ENCODE assay signal across 10 cellular contexts in the genomic region with DNA sequence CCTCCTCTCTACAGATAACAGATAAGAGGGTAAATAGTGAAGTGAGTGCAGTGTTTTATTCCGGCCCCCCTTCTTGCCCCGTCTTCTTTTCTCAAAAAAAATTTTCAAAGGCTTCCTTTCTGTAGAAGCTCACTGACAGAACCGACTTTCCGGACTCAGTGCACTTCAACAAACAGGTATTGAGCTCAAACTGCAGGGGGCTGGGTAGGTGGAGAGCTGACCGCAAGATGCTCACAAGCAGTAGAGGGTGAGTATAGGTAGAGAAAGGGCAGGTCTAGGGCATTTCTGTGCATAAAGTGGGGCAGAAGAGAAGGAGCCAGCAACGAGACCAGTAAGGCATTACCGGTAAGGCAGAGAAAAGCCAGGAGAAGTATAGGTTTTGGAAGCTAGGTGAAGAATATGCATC.
DNase-seq lines count a peak whose midpoint lies in the region; ATAC-seq and TF ChIP-seq lines count a peak whose summit lies in the region.
"Had no signal": no experiment of that assay in that cellular context is flagged by ENCODE, and none has a peak within 500 bp of the region (broad histone marks: within the 10 kb centered on the region; RNA-seq: fewer than 3 reads in every experiment).

No MANE protein-coding gene starts in this region.

- peaks cover 40% of the 10 kb centered on the region for H3K4me1 Mint-ChIP-seq in activated T-helper 17 cell treated with anti-CD3 and anti-CD28 coated beads, Interleukin-2, amount 50 U/mL, for 72 hours
- no peaks in the 10 kb centered on the region for H3K4me1 Mint-ChIP-seq in MCF 10A (ENCODE audit: insufficient read depth, unreplicated experiment)

- H3K27ac ChIP-seq in OCI-LY1 (ENCODE audit: low read depth, low read length, poor library complexity, severe bottlenecking), result peak overlapping the region; percentile 96

- TF ChIP-seq CTCF in OCI-LY1 (IDR thresholded peaks at IDR 0.05; ENCODE audit: low read length) (peak; percentile 25; the same call in 1 of the 2 replicates), MCF 10A (IDR thresholded peaks at IDR 0.05; ENCODE audit: unreplicated experiment) (no peak)

- 0 out of 2 replicates have a peak, but pooled peaks cover 14% of the 10 kb centered on the region for H3F3A ChIP-seq in OCI-LY1 (ENCODE audit: insufficient read depth, low read length)

- peaks cover 69% of the 10 kb centered on the region for H3K36me3 Mint-ChIP-seq in activated T-helper 17 cell treated with anti-CD3 and anti-CD28 coated beads, Interleukin-2, amount 50 U/mL, for 72 hours (ENCODE audit: low read depth)
- no peaks in the 10 kb centered on the region for H3K36me3 Mint-ChIP-seq in MCF 10A (ENCODE audit: insufficient read depth, unreplicated experiment)

- H3K27me3 ChIP-seq in OCI-LY1 (ENCODE audit: insufficient read depth, low read length), result no peaks in the 10 kb centered on the region

- H3K27me3 Mint-ChIP-seq in activated T-helper 17 cell treated with anti-CD3 and anti-CD28 coated beads, Interleukin-2, amount 50 U/mL, for 72 hours, result no peaks in the 10 kb centered on the region
- H3K27me3 Mint-ChIP-seq in MCF 10A (ENCODE audit: insufficient read depth, unreplicated experiment), result no peaks in the 10 kb centered on the region

- H3K4me1 ChIP-seq in OCI-LY1 (ENCODE audit: insufficient read depth, low read length, severe bottlenecking), result peaks cover 92% of the 10 kb centered on the region

- intact Hi-C loops in MCF 10A (cut with micrococcal nuclease), result no loop called here

- H3K9me3 ChIP-seq in OCI-LY1 (ENCODE audit: low read length), result no peaks in the 10 kb centered on the region

- peak overlapping the region; percentile 70 for H3K4me2 ChIP-seq in OCI-LY1 (ENCODE audit: low read length)

- CTCF ChIA-PET in MCF 10A (lab: Yijun Ruan, JAX), result interaction anchor here (0.8 kb wide), 1 partner anchor 38 kb away, joined by 3 read pairs; no protein-coding TSS in a partner anchor

- no peaks in the 10 kb centered on the region for H4K20me1 ChIP-seq in OCI-LY1 (ENCODE audit: insufficient read depth, low read length)

- peaks cover 60% of the 10 kb centered on the region for H3K36me3 ChIP-seq in OCI-LY1 (ENCODE audit: insufficient read depth, low read length)

- H3K9me3 Mint-ChIP-seq in activated T-helper 17 cell treated with anti-CD3 and anti-CD28 coated beads, Interleukin-2, amount 50 U/mL, for 72 hours, result peaks cover 4% of the 10 kb centered on the region
- H3K9me3 Mint-ChIP-seq in MCF 10A (ENCODE audit: unreplicated experiment), result no peaks in the 10 kb centered on the region

- H3K4me3 ChIP-seq in OCI-LY1 (ENCODE audit: low read depth, low read length, poor library complexity, severe bottlenecking), result peak overlapping the region; percentile 58

- no peak overlapping the region for H2AFZ ChIP-seq in OCI-LY1 (ENCODE audit: low read length)

- H3K27ac Mint-ChIP-seq in activated T-helper 17 cell treated with anti-CD3 and anti-CD28 coated beads, Interleukin-2, amount 50 U/mL, for 72 hours, result peak overlapping the region; percentile 93
- no peak overlapping the region for H3K27ac Mint-ChIP-seq in MCF 10A (ENCODE audit: low read depth, unreplicated experiment)

- no TSS peak for BruUV-seq in MCF 10A (replicated peaks; lab: Mats Ljungman, UMichigan)

- peak overlapping the region; percentile 84 for H3K9ac ChIP-seq in OCI-LY1 (ENCODE audit: low read length)

- no peaks in the 10 kb centered on the region for H3K9me2 ChIP-seq in OCI-LY1 (ENCODE audit: low read depth, low read length)

- H3K4me3 Mint-ChIP-seq in activated T-helper 17 cell treated with anti-CD3 and anti-CD28 coated beads, Interleukin-2, amount 50 U/mL, for 72 hours, result peak overlapping the region; percentile 86
- no peak overlapping the region for H3K4me3 Mint-ChIP-seq in MCF 10A (ENCODE audit: unreplicated experiment)

- peak; percentile 52 for DNase-seq in stimulated activated CD4-positive, alpha-beta T cell treated with anti-CD3 and anti-CD28 coated beads, Interleukin-4, amount 100 ng/mL, for 1 hour
- DNase-seq in NCI-H2171 (lab: John Stamatoyannopoulos, UW) (no peak), MCF 10A (ENCODE audit: unreplicated experiment) (no peak), NCI-H146 (lab: John Stamatoyannopoulos, UW) (no peak), NCI-H748 (lab: John Stamatoyannopoulos, UW; ENCODE audit: unreplicated experiment) (no peak)
- DNase-seq: H7, hypothalamus had no signal

- POLR2A ChIA-PET in MCF 10A (lab: Yijun Ruan, JAX), result interaction anchor here (0.6 kb wide), 1 partner anchor 29 kb away, joined by 3 read pairs; no protein-coding TSS in a partner anchor

- H3K79me2 ChIP-seq in OCI-LY1 (ENCODE audit: insufficient read depth, low read length), result peaks cover 66% of the 10 kb centered on the region

- peak; percentile 36 for ATAC-seq in GM18498 (IDR thresholded peaks at IDR 0.05; ENCODE audit: unreplicated experiment)
- ATAC-seq in activated T-helper 17 cell treated with anti-CD3 and anti-CD28 coated beads, Interleukin-2, amount 50 U/mL, for 72 hours (replicated peaks), result peak; percentile 50
